In the genomic region with DNA sequence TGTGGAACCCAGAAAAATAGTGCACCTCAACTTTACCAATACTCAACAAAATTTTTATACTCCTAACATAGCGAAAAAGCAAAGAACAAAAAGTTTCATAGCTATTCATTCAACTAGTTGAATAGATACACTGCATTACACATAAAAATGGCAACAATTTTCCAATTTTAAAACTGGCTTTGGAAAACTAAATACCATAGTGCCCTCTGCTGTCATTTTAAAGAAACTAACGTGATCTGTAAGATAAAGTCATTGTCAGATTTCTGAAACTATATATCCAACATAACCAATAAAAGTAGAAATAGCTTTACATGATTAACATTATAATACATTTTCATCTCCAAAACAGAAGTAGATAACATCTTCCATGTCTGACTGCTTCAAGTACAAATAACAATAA, we compare ENCODE assay signal across 10 cellular contexts. TPM values are rescaled to one million over a fixed set of nuclear protein-coding genes. Genes with fewer than 3 reads are reported as not detected.
DNase-seq lines count a peak whose midpoint lies in the region; ATAC-seq, FAIRE-seq and TF ChIP-seq lines count a peak whose summit lies in the region.
"Had no signal": no experiment of that assay in that cellular context is flagged by ENCODE, and none has a peak within 500 bp of the region (broad histone marks: within the 10 kb centered on the region; RNA-seq: fewer than 3 reads in every experiment).

No MANE protein-coding gene starts in this region.

- H3K4me1 ChIP-seq in KMS-11 (ENCODE audit: low read depth, poor library complexity, severe bottlenecking), result peaks cover 10% of the 10 kb centered on the region

- intact Hi-C loops in posterior vena cava (cut with DNase I), result no loop called here

- no peak overlapping the region for H3K9ac ChIP-seq in KMS-11

- no peaks in the 10 kb centered on the region for H3K79me2 ChIP-seq in KMS-11 (ENCODE audit: insufficient read depth, low read depth)

- no peaks in the 10 kb centered on the region for H3K27me3 ChIP-seq in KMS-11 (ENCODE audit: insufficient read depth, low read depth)

- H3K4me3 ChIP-seq in KMS-11 (IDR thresholded peaks at IDR 0.05; ENCODE audit: insufficient read depth, low read depth, low read length), result no peak overlapping the region

- no peaks in the 10 kb centered on the region for H4K20me1 ChIP-seq in KMS-11 (ENCODE audit: insufficient read depth)

- DNase-seq in D721Med (ENCODE audit: insufficient read length, low spot score), result no peak
- DNase-seq in SW480 (ENCODE audit: low spot score), result peak; percentile 43
- DNase-seq in T-helper 9 cell, result no peak
- no peak for DNase-seq in posterior vena cava (ENCODE audit: low spot score)
- DNase-seq in glutamatergic neuron, result no peak

- no peak overlapping the region for H2AFZ ChIP-seq in KMS-11 (ENCODE audit: low read depth)

- FAIRE-seq in D721Med (lab: Jason Lieb, UNC) (peak; percentile 81), islet of Langerhans (lab: Jason Lieb, UNC) (peak; percentile 97)

- H3K27ac ChIP-seq in KMS-11, result no peak overlapping the region

- H3K9me3 Mint-ChIP-seq in glutamatergic neuron (ENCODE audit: unreplicated experiment), result peaks cover 4% of the 10 kb centered on the region
- H3K9me3 Mint-ChIP-seq: natural killer cell treated with Interleukin-12 subunit alpha and Interleukin-12 subunit beta and Interleukin-15 and Interleukin-18, amount 100 ng/mL, for 72 hours; stimulated activated naive CD8-positive, alpha-beta T cell treated with anti-CD3 and anti-CD28 coated beads, Interleukin-15, Interleukin-2, amounts not matched to agents 100 ng/mL and 50 ng/mL, for 24 hours had no signal

- peaks cover 8% of the 10 kb centered on the region for H3K36me3 Mint-ChIP-seq in glutamatergic neuron (ENCODE audit: unreplicated experiment)

- H3K27me3 Mint-ChIP-seq in glutamatergic neuron (ENCODE audit: unreplicated experiment), result peaks cover 3% of the 10 kb centered on the region
- H3K27me3 Mint-ChIP-seq: natural killer cell treated with Interleukin-12 subunit alpha and Interleukin-12 subunit beta and Interleukin-15 and Interleukin-18, amount 100 ng/mL, for 72 hours; stimulated activated naive CD8-positive, alpha-beta T cell treated with anti-CD3 and anti-CD28 coated beads, Interleukin-15, Interleukin-2, amounts not matched to agents 100 ng/mL and 50 ng/mL, for 24 hours had no signal

- no peak overlapping the region for H3K4me2 ChIP-seq in KMS-11

- H3K36me3 ChIP-seq in KMS-11 (ENCODE audit: insufficient read depth), result no peaks in the 10 kb centered on the region

- H3K4me1 Mint-ChIP-seq in glutamatergic neuron (ENCODE audit: low read depth, unreplicated experiment), result no peaks in the 10 kb centered on the region

- peak; percentile 55 for TF ChIP-seq CTCF in D721Med (IDR thresholded peaks at IDR 0.05; ENCODE audit: insufficient read depth, missing control alignments)
- peak; percentile 52 for TF ChIP-seq CTCF in KMS-11 (conservative IDR thresholded peaks at IDR 0.05; ENCODE audit: low read depth, low read length)
- no peak for TF ChIP-seq CTCF in glutamatergic neuron (IDR thresholded peaks at IDR 0.05; ENCODE audit: partially characterized antibody, unreplicated experiment)

- ATAC-seq in GM19467 (IDR thresholded peaks at IDR 0.05; ENCODE audit: unreplicated experiment), result no peak
- ATAC-seq: natural killer cell treated with Interleukin-12 subunit alpha and Interleukin-12 subunit beta and Interleukin-15 and Interleukin-18, amount 100 ng/mL, for 72 hours had no signal

- no peak overlapping the region for H3K27ac Mint-ChIP-seq in glutamatergic neuron (ENCODE audit: unreplicated experiment)
- H3K27ac Mint-ChIP-seq: natural killer cell treated with Interleukin-12 subunit alpha and Interleukin-12 subunit beta and Interleukin-15 and Interleukin-18, amount 100 ng/mL, for 72 hours; stimulated activated naive CD8-positive, alpha-beta T cell treated with anti-CD3 and anti-CD28 coated beads, Interleukin-15, Interleukin-2, amounts not matched to agents 100 ng/mL and 50 ng/mL, for 24 hours had no signal

- no peak overlapping the region for H3K4me3 Mint-ChIP-seq in glutamatergic neuron (ENCODE audit: unreplicated experiment)
- H3K4me3 Mint-ChIP-seq: natural killer cell treated with Interleukin-12 subunit alpha and Interleukin-12 subunit beta and Interleukin-15 and Interleukin-18, amount 100 ng/mL, for 72 hours; stimulated activated naive CD8-positive, alpha-beta T cell treated with anti-CD3 and anti-CD28 coated beads, Interleukin-15, Interleukin-2, amounts not matched to agents 100 ng/mL and 50 ng/mL, for 24 hours had no signal

RNA-seq across cellular contexts. Expression of gene DTWD2, which starts 31.6 kb away (rescaled TPM):
- 1 to 10 TPM; 7.6 to 8.5 TPM for total RNA-seq in posterior vena cava
- total RNA-seq in glutamatergic neuron (ENCODE audit: unreplicated experiment), result 1.6 TPM
